8 cellular contexts compared by ENCODE assay signal in genomic region chr2:207165121-207166038, GRCh38. TPM values are rescaled to one million over a fixed set of nuclear protein-coding genes. Genes with fewer than 3 reads are reported as not detected.
A peak's percentile ranks its signal among the peaks of the same experiment; 100 is the strongest.
DNase-seq lines count a peak whose midpoint lies in the region; ATAC-seq and TF ChIP-seq lines count a peak whose summit lies in the region.

KLF7 (minus strand) TSS chr2:207165948; CDS start chr2:207165568, 380 bp downstream.

- peak within 1 kb of the TSS; percentile 97 for H3K4me3 Mint-ChIP-seq in nephron progenitor cell

- ATAC-seq in GM21367 (IDR thresholded peaks at IDR 0.05; ENCODE audit: unreplicated experiment) = no peak

- H3K36me3 ChIP-seq in NT2/D1 (ENCODE audit: insufficient read depth, insufficient read length, low read length) = peaks cover 16% of the 10 kb centered on the region
- no peaks in the 10 kb centered on the region for H3K36me3 ChIP-seq in suprapubic skin

- H3K27me3 Mint-ChIP-seq in nephron progenitor cell (ENCODE audit: low read depth, poor library complexity) = no peaks in the 10 kb centered on the region

- peaks cover 7% of the 10 kb centered on the region for H3K9me3 Mint-ChIP-seq in nephron progenitor cell

- H3K4me3 ChIP-seq in NT2/D1 (ENCODE audit: insufficient read length, low read depth) (peak within 1 kb of the TSS; percentile 70), fibroblast of villous mesenchyme (ENCODE audit: low read depth, low read length) (peak within 1 kb of the TSS; percentile 85), suprapubic skin (peak within 1 kb of the TSS; percentile 84)

- no peak for TF ChIP-seq CTCF in fibroblast of villous mesenchyme (IDR thresholded peaks at IDR 0.05; ENCODE audit: insufficient read depth, low read depth, low read length)
- no peak for TF ChIP-seq CTCF in nephron progenitor cell (IDR thresholded peaks at IDR 0.05)
- TF ChIP-seq CTCF in suprapubic skin (IDR thresholded peaks at IDR 0.05) = no peak

- no peaks in the 10 kb centered on the region for H3K4me1 ChIP-seq in NT2/D1 (ENCODE audit: insufficient read depth, insufficient read length)
- peaks cover 45% of the 10 kb centered on the region for H3K4me1 ChIP-seq in suprapubic skin

- H3K36me3 Mint-ChIP-seq in nephron progenitor cell (ENCODE audit: low read depth) = peaks cover 7% of the 10 kb centered on the region

- H3K27me3 ChIP-seq in NT2/D1 (ENCODE audit: insufficient read depth, insufficient read length) (peaks cover 12% of the 10 kb centered on the region), suprapubic skin (no peaks in the 10 kb centered on the region)

- H3K27ac ChIP-seq in suprapubic skin = peak within 1 kb of the TSS; percentile 100

- H3K9me3 ChIP-seq in NT2/D1 (ENCODE audit: insufficient read depth, low read length) = no peaks in the 10 kb centered on the region
- no peaks in the 10 kb centered on the region for H3K9me3 ChIP-seq in suprapubic skin

- TF ChIP-seq EP300 in suprapubic skin (IDR thresholded peaks at IDR 0.05) = no peak

- TF ChIP-seq POLR2A in suprapubic skin (IDR thresholded peaks at IDR 0.05) = peak in 1 of 2 donors; percentile 33

- peak within 1 kb of the TSS; percentile 87 for H3K9ac ChIP-seq in NT2/D1 (ENCODE audit: insufficient read length, low read depth)

- WGBS in suprapubic skin = under 1% methylated on average over 36 of the region's 36 CpGs

- DNase-seq in NCI-H82 (lab: John Stamatoyannopoulos, UW) = peak; percentile 70
- no peak for DNase-seq in NCI-H82 treated with DMSO at 0.1 percent for 48 hours (lab: John Stamatoyannopoulos, UW; ENCODE audit: unreplicated experiment)
- DNase-seq in NT2/D1 (ENCODE audit: low read depth, low spot score) = no peak
- DNase-seq in activated effector memory CD4-positive, alpha-beta T cell treated with anti-CD3 and anti-CD28 coated beads, Interleukin-2, amount 50 U/mL, for 16 hours = peak; percentile 87
- peak; percentile 44 for DNase-seq in fibroblast of villous mesenchyme (ENCODE audit: low read depth)
- peak; percentile 48 for DNase-seq in nephron progenitor cell
- peak; percentile 68 to 80 for DNase-seq in suprapubic skin (ENCODE audit: low spot score in 2 of 2)

- H3K27ac Mint-ChIP-seq in nephron progenitor cell = peak within 1 kb of the TSS; percentile 100

- H3K4me1 Mint-ChIP-seq in nephron progenitor cell = peaks cover 65% of the 10 kb centered on the region

RNA-seq across cellular contexts. Expression of gene KLF7, which starts in this region (rescaled TPM):
- 26.4 and 28.1 TPM in 2 replicates for total RNA-seq in fibroblast of villous mesenchyme
- total RNA-seq in suprapubic skin = 10 to 100 TPM; 10.0 to 17.4 (median 10.7) TPM

Comparison
In these comparisons a context has a peak if more than half of its experiments do, and no peak if none do; other contexts are left out.
1. DNase-seq: peak in NCI-H82 (single experiment), activated effector memory CD4-positive, alpha-beta T cell treated with anti-CD3 and anti-CD28 coated beads, Interleukin-2, amount 50 U/mL, for 16 hours (single experiment), fibroblast of villous mesenchyme (single experiment), nephron progenitor cell (single experiment) and suprapubic skin (2 of 2); none in NCI-H82 treated with DMSO at 0.1 percent for 48 hours (single experiment) and NT2/D1 (single experiment).
2. Peak in every context shown above with its lines, with median percentiles within 50 percentile points of each other: H3K4me3 ChIP-seq.